28 cellular contexts compared by ENCODE assay signal in genomic region chrX:13482764-13483552, GRCh38.
DNase-seq lines count a peak whose midpoint lies in the region; ATAC-seq and TF ChIP-seq lines count a peak whose summit lies in the region.
"Had no signal": no experiment of that assay in that cellular context is flagged by ENCODE, and none has a peak within 500 bp of the region (broad histone marks: within the 10 kb centered on the region; RNA-seq: fewer than 3 reads in every experiment).

No MANE protein-coding gene starts in this region.

- peak; percentile 52 for ATAC-seq in sciatic nerve
- no peak for ATAC-seq in aorta (ENCODE audit: low FRiP score)
- ATAC-seq in activated naive CD8-positive, alpha-beta T cell treated with anti-CD3 and anti-CD28 coated beads, Interleukin-2, amount 50 U/mL, for 24 hours: no peak
- no peak for ATAC-seq in HG03354 (IDR thresholded peaks at IDR 0.05; ENCODE audit: poor library complexity, severe bottlenecking, unreplicated experiment)
- ATAC-seq: activated CD4-positive, alpha-beta T cell treated with anti-CD3 and anti-CD28 coated beads for 36 hours; activated T-helper 17 cell treated with anti-CD3 and anti-CD28 coated beads, Interleukin-2, amount 50 U/mL, for 72 hours; body of pancreas; heart right ventricle; left ventricle myocardium superior; Panc1 had no signal

- H3K9me3 Mint-ChIP-seq in immature natural killer cell: no peaks in the 10 kb centered on the region
- H3K9me3 Mint-ChIP-seq in activated naive CD8-positive, alpha-beta T cell treated with anti-CD3 and anti-CD28 coated beads, Interleukin-2, amount 50 U/mL, for 24 hours: no peaks in the 10 kb centered on the region
- H3K9me3 Mint-ChIP-seq: activated T-helper 17 cell treated with anti-CD3 and anti-CD28 coated beads, Interleukin-2, amount 50 U/mL, for 72 hours had no signal

- peaks cover 2 to 15% (median 6%) of the 10 kb centered on the region in 3 donors for H3K27me3 Mint-ChIP-seq in immature natural killer cell (ENCODE audit: low read depth in 3 of 3)
- H3K27me3 Mint-ChIP-seq in activated naive CD8-positive, alpha-beta T cell treated with anti-CD3 and anti-CD28 coated beads, Interleukin-2, amount 50 U/mL, for 24 hours: no peaks in the 10 kb centered on the region
- H3K27me3 Mint-ChIP-seq: activated CD4-positive, alpha-beta T cell treated with anti-CD3 and anti-CD28 coated beads for 36 hours; activated CD8-positive, alpha-beta memory T cell treated with anti-CD3 and anti-CD28 coated beads, Interleukin-2, amount 10 ng/mL, durations not matched to agents 7 days and 5 days; activated naive CD8-positive, alpha-beta T cell; activated T-helper 17 cell treated with anti-CD3 and anti-CD28 coated beads, Interleukin-2, amount 50 U/mL, for 72 hours; B cell; type B pancreatic cell had no signal

- WGBS in aorta, 2 donors: 36 to 49% methylated on average over 9 of the region's 9 CpGs

- peak overlapping the region; percentile 84 to 92 (median 90) for H3K27ac Mint-ChIP-seq in immature natural killer cell
- H3K27ac Mint-ChIP-seq in activated naive CD8-positive, alpha-beta T cell treated with anti-CD3 and anti-CD28 coated beads, Interleukin-2, amount 50 U/mL, for 24 hours: no peak overlapping the region
- H3K27ac Mint-ChIP-seq: activated CD4-positive, alpha-beta T cell treated with anti-CD3 and anti-CD28 coated beads for 36 hours; activated CD8-positive, alpha-beta memory T cell treated with anti-CD3 and anti-CD28 coated beads, Interleukin-2, amount 10 ng/mL, durations not matched to agents 7 days and 5 days; activated naive CD8-positive, alpha-beta T cell; activated T-helper 17 cell treated with anti-CD3 and anti-CD28 coated beads, Interleukin-2, amount 50 U/mL, for 72 hours; B cell; type B pancreatic cell had no signal

- intact Hi-C loops in left ventricle myocardium inferior (cut with micrococcal nuclease): loop anchor here (10.0 kb wide), 1 partner anchor 508 kb away; the partner anchor contains the start of gene TMSB4X
- intact Hi-C loops in cardiac septum (cut with DNase I): loop anchor here (10.0 kb wide), 3 partner anchors 228 to 368 kb away; no protein-coding TSS in a partner anchor
- intact Hi-C loops in sciatic nerve (cut with DNase I): loop anchor here (10.0 kb wide), 1 partner anchor 508 kb away; the partner anchor contains the start of gene TMSB4X
- intact Hi-C loops in aorta (cut with DNase I): loop anchor here (10.0 kb wide), 2 partner anchors 358 to 368 kb away; no protein-coding TSS in a partner anchor

- H3K4me1 Mint-ChIP-seq in immature natural killer cell: peaks cover 57 to 60% of the 10 kb centered on the region in 2 donors
- peaks cover 25% of the 10 kb centered on the region for H3K4me1 Mint-ChIP-seq in activated naive CD8-positive, alpha-beta T cell treated with anti-CD3 and anti-CD28 coated beads, Interleukin-2, amount 50 U/mL, for 24 hours
- H3K4me1 Mint-ChIP-seq: activated T-helper 17 cell treated with anti-CD3 and anti-CD28 coated beads, Interleukin-2, amount 50 U/mL, for 72 hours had no signal

- H3K9me3 ChIP-seq in left ventricle myocardium inferior (replicated peaks): no peaks in the 10 kb centered on the region
- H3K9me3 ChIP-seq in aorta (ENCODE audit: control insufficient read depth, low read length): no peaks in the 10 kb centered on the region
- H3K9me3 ChIP-seq: body of pancreas, heart right ventricle, spleen had no signal

- no peak overlapping the region for H3K4me3 ChIP-seq in left ventricle myocardium inferior
- no peak overlapping the region for H3K4me3 ChIP-seq in aorta (ENCODE audit: low read length in 2 of 2)
- H3K4me3 ChIP-seq: body of pancreas, heart right ventricle, spleen had no signal

- peak overlapping the region; percentile 42 for H3K27ac ChIP-seq in left ventricle myocardium inferior (replicated peaks)
- peak overlapping the region; percentile 19 to 75 for H3K27ac ChIP-seq in aorta (ENCODE audit: low read depth in 1 of 2, low read length in 2 of 2)
- H3K27ac ChIP-seq: body of pancreas had no signal

- DNase-seq in left ventricle myocardium inferior: no peak
- no peak for DNase-seq in cardiac septum (ENCODE audit: low spot score)
- no peak for DNase-seq in immature natural killer cell
- no peak for DNase-seq in sciatic nerve (ENCODE audit: low spot score)
- no peak for DNase-seq in aorta
- DNase-seq in activated naive CD8-positive, alpha-beta T cell treated with anti-CD3 and anti-CD28 coated beads, Interleukin-2, amount 50 U/mL, for 24 hours: no peak
- no peak for DNase-seq in SHP77 (lab: John Stamatoyannopoulos, UW)
- DNase-seq: 8988T; activated CD4-positive, alpha-beta T cell treated with anti-CD3 and anti-CD28 coated beads for 36 hours; activated CD8-positive, alpha-beta memory T cell treated with anti-CD3 and anti-CD28 coated beads, Interleukin-2, amount 10 ng/mL, durations not matched to agents 7 days and 5 days; body of pancreas; DND-41; foreskin fibroblast; heart right ventricle; left ventricle myocardium superior; NCI-H1105; NCI-H2081 treated with DMSO at 0.1 percent for 48 hours; NCI-H446 treated with DMSO at 0.1 percent for 48 hours; NK-92 treated with Interleukin-12 subunit alpha and Interleukin-12 subunit beta, amount 100 ng/mL, for 24 hours; spleen; stimulated activated CD4-positive, alpha-beta T cell treated with anti-CD3 and anti-CD28 coated beads, Interleukin-4, amount 100 ng/mL, for 1 hour; stimulated activated naive CD4-positive, alpha-beta T cell treated with Interleukin-2 at 50 U/mL for 16 hours had no signal

- no peak for TF ChIP-seq CTCF in left ventricle myocardium inferior (IDR thresholded peaks at IDR 0.05; ENCODE audit: borderline replicate concordance)

- no peaks in the 10 kb centered on the region for H3K27me3 ChIP-seq in left ventricle myocardium inferior (ENCODE audit: low read depth)
- H3K27me3 ChIP-seq in aorta (ENCODE audit: control insufficient read depth in 1 of 2, insufficient read depth in 2 of 2, low read length in 1 of 2): no peaks in the 10 kb centered on the region
- H3K27me3 ChIP-seq: body of pancreas had no signal

- H3K36me3 ChIP-seq in left ventricle myocardium inferior (no peaks in the 10 kb centered on the region), aorta (ENCODE audit: control insufficient read depth in 1 of 2, insufficient read depth in 2 of 2, low read length in 1 of 2) (no peaks in the 10 kb centered on the region)
- H3K36me3 ChIP-seq: heart right ventricle, spleen had no signal

- peak overlapping the region; percentile 46 to 66 (median 63) for H3K4me3 Mint-ChIP-seq in immature natural killer cell
- H3K4me3 Mint-ChIP-seq in activated naive CD8-positive, alpha-beta T cell treated with anti-CD3 and anti-CD28 coated beads, Interleukin-2, amount 50 U/mL, for 24 hours: no peak overlapping the region
- H3K4me3 Mint-ChIP-seq: activated CD4-positive, alpha-beta T cell treated with anti-CD3 and anti-CD28 coated beads for 36 hours; activated CD8-positive, alpha-beta memory T cell treated with anti-CD3 and anti-CD28 coated beads, Interleukin-2, amount 10 ng/mL, durations not matched to agents 7 days and 5 days; activated naive CD8-positive, alpha-beta T cell; activated T-helper 17 cell treated with anti-CD3 and anti-CD28 coated beads, Interleukin-2, amount 50 U/mL, for 72 hours; B cell; type B pancreatic cell had no signal

- H3K4me1 ChIP-seq in left ventricle myocardium inferior (peaks cover 4% of the 10 kb centered on the region), aorta (ENCODE audit: control insufficient read depth in 1 of 2, insufficient read depth in 2 of 2, low read length in 2 of 2) (no peaks in the 10 kb centered on the region)

- H3K36me3 Mint-ChIP-seq in immature natural killer cell: no peaks in the 10 kb centered on the region
- no peaks in the 10 kb centered on the region for H3K36me3 Mint-ChIP-seq in activated naive CD8-positive, alpha-beta T cell treated with anti-CD3 and anti-CD28 coated beads, Interleukin-2, amount 50 U/mL, for 24 hours (ENCODE audit: low read depth)
- H3K36me3 Mint-ChIP-seq: activated naive CD8-positive, alpha-beta T cell had no signal
